Comparison of ENCODE assay signal across 1 cellular context in genomic region chr16:667780-668518, GRCh38.
TF ChIP-seq lines count a peak whose summit lies in the region.

TSS of gene RHOT2 (plus strand) at chr16:668132. CDS start at chr16:668200, 68 bp downstream.

TF ChIP-seq in HEK293, 187 proteins besides CTCF, POLR2A, EP300 and RAD21 (continued from another document):
- no peak for TF ChIP-seq ZNF639 (tag by site-specific recombination; IDR thresholded peaks at IDR 0.05)
- TF ChIP-seq WT1 (tag by site-specific recombination; IDR thresholded peaks at IDR 0.05): no peak
- TF ChIP-seq ZNF610 (tag by site-specific recombination; IDR thresholded peaks at IDR 0.05; ENCODE audit: borderline replicate concordance): no peak
- peak; percentile 79 for TF ChIP-seq KLF10 (tag by site-specific recombination; IDR thresholded peaks at IDR 0.05)
- TF ChIP-seq ZNF624 (tag by site-specific recombination; IDR thresholded peaks at IDR 0.05): no peak
- peak; percentile 91 for TF ChIP-seq YY1 (tag by site-specific recombination; IDR thresholded peaks at IDR 0.05)
- TF ChIP-seq ZNF549 (tag by site-specific recombination; IDR thresholded peaks at IDR 0.05): no peak
- TF ChIP-seq ZNF280C (tag by site-specific recombination; IDR thresholded peaks at IDR 0.05): no peak
- 0 out of 2 replicates have a peak, but pooled peaks have one; percentile 14 for TF ChIP-seq KLF1 (tag by site-specific recombination; IDR thresholded peaks at IDR 0.05)
- peak; percentile 86; the same call in 1 of the 2 replicates for TF ChIP-seq ZNF184 (tag by site-specific recombination; IDR thresholded peaks at IDR 0.05)
- TF ChIP-seq ZFP69B (tag by site-specific recombination; IDR thresholded peaks at IDR 0.05): no peak
- peak; percentile 34; the same call in 1 of the 2 replicates for TF ChIP-seq ZBTB8A (tag by site-specific recombination; IDR thresholded peaks at IDR 0.05)
- no peak for TF ChIP-seq ZNF140 (tag by site-specific recombination; IDR thresholded peaks at IDR 0.05)
- peak; percentile 97 for TF ChIP-seq ZSCAN30 (tag by site-specific recombination; IDR thresholded peaks at IDR 0.05)
- no peak for TF ChIP-seq ZNF148 (tag by site-specific recombination; IDR thresholded peaks at IDR 0.05; ENCODE audit: borderline replicate concordance)
- peak; percentile 42; the same call in 1 of the 2 replicates for TF ChIP-seq ZNF692 (tag by site-specific recombination; IDR thresholded peaks at IDR 0.05)
- TF ChIP-seq ZFP3 (tag by site-specific recombination; IDR thresholded peaks at IDR 0.05; ENCODE audit: low read depth): no peak
- TF ChIP-seq ZNF660 (tag by site-specific recombination; IDR thresholded peaks at IDR 0.05): peak; percentile 99
- no peak for TF ChIP-seq ZNF132 (tag by site-specific recombination; IDR thresholded peaks at IDR 0.05; ENCODE audit: borderline replicate concordance)
- no peak for TF ChIP-seq GLI2 (tag by site-specific recombination; IDR thresholded peaks at IDR 0.05; ENCODE audit: borderline replicate concordance, low read depth)
- TF ChIP-seq SCRT2 (tag by site-specific recombination; IDR thresholded peaks at IDR 0.05): peak; percentile 98
- TF ChIP-seq ZBTB20 (tag by site-specific recombination; IDR thresholded peaks at IDR 0.05): no peak
- TF ChIP-seq PATZ1 (tag by site-specific recombination; IDR thresholded peaks at IDR 0.05): peak; percentile 86
- TF ChIP-seq ZNF785 (tag by site-specific recombination; IDR thresholded peaks at IDR 0.05): no peak
- no peak for TF ChIP-seq ZBTB1 (tag by site-specific recombination; IDR thresholded peaks at IDR 0.05)
- 0 out of 2 replicates have a peak, but pooled peaks have one; percentile 29 for TF ChIP-seq IKZF3 (tag by site-specific recombination; IDR thresholded peaks at IDR 0.05)
- TF ChIP-seq ZNF350 (tag by site-specific recombination; IDR thresholded peaks at IDR 0.05): no peak
- TF ChIP-seq EGR2 (tag by site-specific recombination; IDR thresholded peaks at IDR 0.05; ENCODE audit: low read depth): peak; percentile 37; the same call in 1 of the 2 replicates
- TF ChIP-seq ZNF2 (tag by site-specific recombination; IDR thresholded peaks at IDR 0.05): no peak
- TF ChIP-seq ZNF830 (tag by site-specific recombination; IDR thresholded peaks at IDR 0.05; ENCODE audit: low read depth): no peak
- peak; percentile 36; the same call in 1 of the 2 replicates for TF ChIP-seq KLF8 (tag by site-specific recombination; IDR thresholded peaks at IDR 0.05)
- TF ChIP-seq ZXDB (tag by site-specific recombination; IDR thresholded peaks at IDR 0.05): peak; percentile 59
- TF ChIP-seq PRDM1 (tag by site-specific recombination; IDR thresholded peaks at IDR 0.05): no peak
- no peak for TF ChIP-seq ZNF223 (tag by site-specific recombination; IDR thresholded peaks at IDR 0.05)
